8 cellular contexts compared by ENCODE assay signal in genomic region chr9:121350993-121351561, GRCh38. TPM values are rescaled to one million over a fixed set of nuclear protein-coding genes. Genes with fewer than 3 reads are reported as not detected.
DNase-seq lines count a peak whose midpoint lies in the region; ATAC-seq and TF ChIP-seq lines count a peak whose summit lies in the region.

No MANE protein-coding gene starts in this region.

- no peaks in the 10 kb centered on the region for H3K9me3 Mint-ChIP-seq in osteocyte (ENCODE audit: unreplicated experiment)

- peaks cover 17% of the 10 kb centered on the region for H3K36me3 Mint-ChIP-seq in osteocyte (ENCODE audit: unreplicated experiment)

- peak overlapping the region; percentile 24 for H3K4me3 Mint-ChIP-seq in osteocyte (ENCODE audit: unreplicated experiment)

- peak overlapping the region; percentile 88 for H3K27ac Mint-ChIP-seq in osteocyte (ENCODE audit: unreplicated experiment)

- no peak for TF ChIP-seq CTCF in osteocyte (IDR thresholded peaks at IDR 0.05)

- H3K4me1 Mint-ChIP-seq in osteocyte (ENCODE audit: unreplicated experiment), result peaks cover 32% of the 10 kb centered on the region

- ATAC-seq in GM18519 (IDR thresholded peaks at IDR 0.05; ENCODE audit: low FRiP score, unreplicated experiment), result no peak
- ATAC-seq in GM21367 (IDR thresholded peaks at IDR 0.05; ENCODE audit: unreplicated experiment), result no peak

- peak; percentile 92 for DNase-seq in GM04504 (ENCODE audit: low read depth)
- DNase-seq in RPMI7951 (ENCODE audit: low read depth), result peak; percentile 88
- DNase-seq in fibroblast of peridontal ligament (ENCODE audit: extremely low read depth), result peak; percentile 99
- DNase-seq in osteocyte (ENCODE audit: extremely low spot score, unreplicated experiment), result no peak
- DNase-seq in activated CD4-positive, alpha-beta T cell treated with anti-CD3 and anti-CD28 coated beads for 48 hours, result no peak
- no peak for DNase-seq in effector CD4-positive, alpha-beta T cell

- H3K27me3 Mint-ChIP-seq in osteocyte (ENCODE audit: unreplicated experiment), result no peaks in the 10 kb centered on the region

RNA-seq across cellular contexts. Expression of gene STOM, which starts 19.0 kb away (rescaled TPM):
- 43.7 and 45.1 TPM in 2 replicates for total RNA-seq in RPMI7951 (2014; rRNA removed; shearing (Covaris generic))
- 51.0 and 53.2 TPM in 2 replicates for total RNA-seq in osteocyte

Comparison
In these comparisons a context has a peak if more than half of its experiments do, and no peak if none do; other contexts are left out.
1. DNase-seq: peak in GM04504 (single experiment), RPMI7951 (single experiment) and fibroblast of peridontal ligament (single experiment); none in osteocyte (single experiment), activated CD4-positive, alpha-beta T cell treated with anti-CD3 and anti-CD28 coated beads for 48 hours (single experiment) and effector CD4-positive, alpha-beta T cell (single experiment).